8 cellular contexts compared by ENCODE assay signal in the genomic region with DNA sequence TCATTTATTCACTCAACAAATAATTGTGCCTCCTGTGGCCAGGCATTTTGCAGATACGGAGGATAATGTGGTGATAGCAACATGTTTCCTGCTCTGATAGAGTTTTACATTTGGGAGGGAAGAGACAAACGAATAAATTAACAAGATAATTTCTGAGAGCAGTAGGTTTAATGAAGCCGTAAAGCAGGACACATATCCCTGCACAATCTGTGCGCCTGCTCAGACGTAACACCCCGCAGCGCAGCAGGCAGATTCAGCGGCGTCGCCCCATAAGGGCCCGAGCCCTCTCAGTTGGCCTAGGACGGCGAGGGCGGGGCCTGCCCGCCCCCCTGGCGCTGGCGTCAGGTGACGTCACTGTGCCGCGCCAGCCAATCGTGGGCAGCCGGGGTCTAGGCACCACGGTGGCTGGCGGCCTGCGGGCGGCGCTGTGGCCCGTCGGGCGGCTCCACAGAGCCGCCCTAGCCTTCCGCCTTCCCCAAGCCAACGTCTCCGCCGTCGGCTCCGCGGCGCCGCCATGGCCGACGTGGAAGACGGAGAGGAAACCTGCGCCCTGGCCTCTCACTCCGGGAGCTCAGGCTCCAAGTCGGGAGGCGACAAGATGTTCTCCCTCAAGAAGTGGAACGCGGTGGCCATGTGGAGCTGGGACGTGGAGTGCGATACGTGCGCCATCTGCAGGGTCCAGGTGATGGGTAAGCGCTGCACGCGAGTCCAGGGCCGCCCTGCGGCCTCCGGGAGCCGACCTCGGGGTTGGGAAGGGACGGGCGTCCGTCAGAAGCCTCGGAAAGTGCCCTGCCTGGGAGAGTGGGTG. TPM values are rescaled to one million over a fixed set of nuclear protein-coding genes. Genes with fewer than 3 reads are reported as not detected.
A peak's percentile ranks its signal among the peaks of the same experiment; 100 is the strongest.
DNase-seq lines count a peak whose midpoint lies in the region; ATAC-seq and TF ChIP-seq lines count a peak whose summit lies in the region.

A gene (plus strand): TSS at position 471 of the 808 bp plus-strand sequence. CDS start 44 bp downstream, at position 515.

- H3F3A ChIP-seq in smooth muscle cell (ENCODE audit: low read depth), result no peaks in the 10 kb centered on the region

- intact Hi-C loops in mammary epithelial cell (cut with micrococcal nuclease), result loop anchor here (1.0 to 5.0 kb wide), 9 partner anchors 96 to 709 kb away; a partner anchor contains a TSS

- CTCF ChIA-PET in mammary epithelial cell (lab: Charles Lee; ENCODE audit: low non-redundant PET), result interaction anchor here (0.7 to 1.1 kb wide), 2 partner anchors 135 to 137 kb away, joined by 12 to 20 read pairs; no protein-coding TSS in a partner anchor

- peaks cover 47% of the 10 kb centered on the region for H3K79me2 ChIP-seq in mammary epithelial cell (ENCODE audit: insufficient read depth, low read length)
- H3K79me2 ChIP-seq in smooth muscle cell (ENCODE audit: low read depth), result peaks cover 47% of the 10 kb centered on the region

- H3K9ac ChIP-seq in mammary epithelial cell (ENCODE audit: insufficient read depth, low read length) (peak within 1 kb of the TSS; percentile 87), smooth muscle cell (ENCODE audit: low read depth) (peak within 1 kb of the TSS; percentile 94)

- H4K20me1 ChIP-seq in mammary epithelial cell (ENCODE audit: insufficient read depth, low read length) (no peaks in the 10 kb centered on the region), smooth muscle cell (ENCODE audit: low read depth) (peaks cover 31% of the 10 kb centered on the region)

- peak; percentile 95 for TF ChIP-seq CTCF in WERI-Rb-1 (IDR thresholded peaks at IDR 0.05; ENCODE audit: low read depth, low read length)
- peak; percentile 55 to 91 for TF ChIP-seq CTCF in mammary epithelial cell (conservative IDR thresholded peaks at IDR 0.05 in 1 of 2, IDR thresholded peaks at IDR 0.05 in 1 of 2; ENCODE audit: extremely low read depth in 1 of 2, insufficient read depth in 1 of 2, low read depth in 1 of 2, low read length in 2 of 2)
- TF ChIP-seq CTCF in smooth muscle cell (IDR thresholded peaks at IDR 0.05; ENCODE audit: borderline replicate concordance, insufficient read depth, poor library complexity, severe bottlenecking), result peak; percentile 86

- peaks cover 3% of the 10 kb centered on the region; the same call in 1 of the 2 replicates for H3K36me3 ChIP-seq in WERI-Rb-1
- H3K36me3 ChIP-seq in mammary epithelial cell (ENCODE audit: insufficient read depth, low read length), result peaks cover 3% of the 10 kb centered on the region
- H3K36me3 ChIP-seq in smooth muscle cell (ENCODE audit: low read depth), result no peaks in the 10 kb centered on the region

- H3K27me3 ChIP-seq in WERI-Rb-1 (ENCODE audit: insufficient read depth, low read depth, severe bottlenecking) (no peaks in the 10 kb centered on the region), mammary epithelial cell (ENCODE audit: insufficient read depth, low read length) (no peaks in the 10 kb centered on the region), smooth muscle cell (ENCODE audit: low read depth) (no peaks in the 10 kb centered on the region)

- peak within 1 kb of the TSS; percentile 97 for H3K4me3 ChIP-seq in WERI-Rb-1 (ENCODE audit: low read depth, low read length)
- H3K4me3 ChIP-seq in mammary epithelial cell (replicated peaks in 1 of 3; ENCODE audit: insufficient read depth in 1 of 3, low read depth in 2 of 3, low read length in 3 of 3), result peak within 1 kb of the TSS; percentile 94 to 98 (median 95)
- peak within 1 kb of the TSS; percentile 95 for H3K4me3 ChIP-seq in smooth muscle cell

- BruUV-seq in mammary epithelial cell (replicated peaks; lab: Mats Ljungman, UMichigan), result no TSS peak

- ATAC-seq in GM18907 (IDR thresholded peaks at IDR 0.05; ENCODE audit: unreplicated experiment) (peak; percentile 92), HG03159 (IDR thresholded peaks at IDR 0.05; ENCODE audit: unreplicated experiment) (peak; percentile 92)

- WGBS in mammary epithelial cell (ENCODE audit: low coverage, missing lambda C conversion rate), result 2% methylated on average over 10 of the region's 65 CpGs
- WGBS in smooth muscle cell (ENCODE audit: low lambda C conversion rate), result 1% methylated on average over 58 of the region's 65 CpGs

- in situ Hi-C loops in mammary epithelial cell (cut with MboI; ENCODE audit: low sequenced_read_pairs in 2 of 2), result loop anchor here in 1 of 2 donors (10.0 kb wide), 1 partner anchor 137 kb away; a partner anchor contains a TSS

- H3K4me1 ChIP-seq in mammary epithelial cell (ENCODE audit: insufficient read depth, low read length) (peaks cover 13% of the 10 kb centered on the region), smooth muscle cell (ENCODE audit: low read depth) (peaks cover 17% of the 10 kb centered on the region)

- peak; percentile 97 for DNase-seq in AG08396 (ENCODE audit: low spot score)
- peak; percentile 96 for DNase-seq in NCI-H2227 (lab: John Stamatoyannopoulos, UW; ENCODE audit: unreplicated experiment)
- DNase-seq in WERI-Rb-1, result peak; percentile 96
- DNase-seq in mammary epithelial cell, result peak; percentile 95
- peak; percentile 98 for DNase-seq in iPS-NIHi11 (ENCODE audit: low spot score)
- DNase-seq in smooth muscle cell (lab: John Stamatoyannopoulos, UW; ENCODE audit: unreplicated experiment), result peak; percentile 86

- H3K4me2 ChIP-seq in mammary epithelial cell (ENCODE audit: insufficient read depth, low read depth, low read length) (peak within 1 kb of the TSS; percentile 95), smooth muscle cell (peak within 1 kb of the TSS; percentile 95)

- H3K27ac ChIP-seq in WERI-Rb-1, result peak within 1 kb of the TSS; percentile 80
- H3K27ac ChIP-seq in mammary epithelial cell (ENCODE audit: insufficient read depth, low read depth, low read length), result peak within 1 kb of the TSS; percentile 82
- H3K27ac ChIP-seq in smooth muscle cell (ENCODE audit: low read depth), result peak within 1 kb of the TSS; percentile 89

- no peaks in the 10 kb centered on the region for H3K9me3 ChIP-seq in WERI-Rb-1 (ENCODE audit: severe bottlenecking)
- H3K9me3 ChIP-seq in mammary epithelial cell (replicated peaks; ENCODE audit: insufficient read depth, low read length), result no peaks in the 10 kb centered on the region
- H3K9me3 ChIP-seq in smooth muscle cell (replicated peaks; ENCODE audit: low read depth), result no peaks in the 10 kb centered on the region

- H2AFZ ChIP-seq in mammary epithelial cell (ENCODE audit: low read depth, low read length) (peak within 1 kb of the TSS; percentile 99), smooth muscle cell (ENCODE audit: low read depth) (peak within 1 kb of the TSS; percentile 99)

- dilution Hi-C loops in mammary epithelial cell (cut with HindIII; ENCODE audit: low sequenced_read_pairs), result no loop called here

RNA-seq across cellular contexts. Expression of the gene that starts here (rescaled TPM):
- total RNA-seq in mammary epithelial cell (10 to 100 TPM; 48.3 to 97.7 TPM), smooth muscle cell (127 and 130 TPM in 2 replicates)
- polyA plus RNA-seq in mammary epithelial cell (106 TPM), smooth muscle cell (229 and 233 TPM in 2 replicates)
- 7.5 TPM for polyA minus RNA-seq in mammary epithelial cell

Comparison
In these comparisons a context has a peak if more than half of its experiments do, and no peak if none do; other contexts are left out.
1. Peak in every context shown above with its lines: DNase-seq, ATAC-seq, H3K4me3 ChIP-seq and H3K27ac ChIP-seq.